ENCODE assay signal across 18 cellular contexts in the genomic region with DNA sequence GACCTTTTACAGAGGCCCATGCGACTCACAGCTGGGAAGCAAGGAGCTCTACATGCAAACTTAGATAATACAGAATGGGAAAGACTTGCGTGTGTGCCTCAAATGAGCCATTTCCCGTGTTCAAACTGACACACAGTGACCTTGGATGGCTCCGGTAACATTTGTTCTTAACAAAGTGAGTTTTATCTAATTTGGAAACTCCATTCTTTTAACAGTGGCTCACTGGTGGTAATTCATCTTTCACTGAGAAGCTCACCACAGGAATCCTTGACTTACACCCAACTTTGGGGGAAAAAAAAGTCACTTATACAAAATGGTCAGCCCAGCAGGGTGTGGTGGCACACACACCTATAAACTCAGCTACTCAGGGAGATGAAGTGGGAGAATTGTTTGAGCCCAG.
DNase-seq lines count a peak whose midpoint lies in the region; ATAC-seq and TF ChIP-seq lines count a peak whose summit lies in the region.
"Had no signal": no experiment of that assay in that cellular context is flagged by ENCODE, and none has a peak within 500 bp of the region (broad histone marks: within the 10 kb centered on the region; RNA-seq: fewer than 3 reads in every experiment).

No MANE protein-coding gene starts in this region.

- H2AFZ ChIP-seq in neural progenitor cell (replicated peaks) = no peak overlapping the region

- H4K20me1 ChIP-seq in neural progenitor cell (ENCODE audit: low read depth) = no peaks in the 10 kb centered on the region

- ATAC-seq in HG02973 (IDR thresholded peaks at IDR 0.05; ENCODE audit: unreplicated experiment) = no peak
- ATAC-seq in GM18867 (IDR thresholded peaks at IDR 0.05; ENCODE audit: unreplicated experiment) = no peak
- ATAC-seq: PC-3 had no signal

- H3K4me3 ChIP-seq in astrocyte of the cerebellum (ENCODE audit: low read depth, low read length) = no peak overlapping the region
- no peak overlapping the region for H3K4me3 ChIP-seq in fibroblast of pulmonary artery (replicated peaks; ENCODE audit: low read depth, low read length)
- H3K4me3 ChIP-seq in neural progenitor cell = no peak overlapping the region

- no peak overlapping the region for H3K4me3 Mint-ChIP-seq in neural progenitor cell
- H3K4me3 Mint-ChIP-seq: B cell; CD4-positive, alpha-beta T cell; H9 had no signal

- H3F3A ChIP-seq in neural progenitor cell (ENCODE audit: low read depth) = no peaks in the 10 kb centered on the region

- in situ Hi-C loops in astrocyte of the cerebellum (cut with HindIII; ENCODE audit: low sequenced_read_pairs) = no loop called here

- no peak overlapping the region for H3K9ac ChIP-seq in neural progenitor cell

- H3K4me1 ChIP-seq in neural progenitor cell = no peaks in the 10 kb centered on the region

- H3K9me3 Mint-ChIP-seq in neural progenitor cell = peaks cover 2% of the 10 kb centered on the region
- H3K9me3 Mint-ChIP-seq: H9 had no signal

- peaks cover 3% of the 10 kb centered on the region for H3K36me3 Mint-ChIP-seq in neural progenitor cell

- no peaks in the 10 kb centered on the region for H3K79me2 ChIP-seq in neural progenitor cell (ENCODE audit: low read depth)

- peaks cover 9% of the 10 kb centered on the region for H3K4me1 Mint-ChIP-seq in neural progenitor cell
- H3K4me1 Mint-ChIP-seq: B cell had no signal

- no peaks in the 10 kb centered on the region for H3K27me3 ChIP-seq in neural progenitor cell

- no peaks in the 10 kb centered on the region for H3K36me3 ChIP-seq in neural progenitor cell

- TF ChIP-seq CTCF in astrocyte of the cerebellum (IDR thresholded peaks at IDR 0.05; ENCODE audit: low read depth, low read length, missing control alignments) (no peak), fibroblast of pulmonary artery (IDR thresholded peaks at IDR 0.05; ENCODE audit: low read length, missing control alignments) (no peak), neural progenitor cell (IDR thresholded peaks at IDR 0.05) (no peak)

- DNase-seq in AG08395 (ENCODE audit: low spot score) = peak; percentile 44
- peak; percentile 29 for DNase-seq in HT1080 (ENCODE audit: low read depth)
- peak; percentile 31 for DNase-seq in astrocyte of the cerebellum (ENCODE audit: low read depth)
- peak; percentile 73 for DNase-seq in fibroblast of pulmonary artery (ENCODE audit: low read depth)
- DNase-seq in activated T-cell treated with anti-CD3 and anti-CD28 coated beads, Interleukin-2, amount 50 U/mL, for 48 hours = no peak
- DNase-seq in neural progenitor cell (ENCODE audit: low spot score) = no peak
- DNase-seq: 8988T; Calu3; CD4-positive, alpha-beta T cell; H9; Kasumi-1; NCI-H187 treated with DMSO at 0.1 percent for 48 hours; NCI-H446 treated with DMSO at 0.1 percent for 48 hours; NCI-H748 treated with DMSO at 0.1 percent for 48 hours; PC-3 had no signal

- H3K27me3 Mint-ChIP-seq in neural progenitor cell (ENCODE audit: insufficient read depth, low read depth) = no peaks in the 10 kb centered on the region
- H3K27me3 Mint-ChIP-seq: CD4-positive, alpha-beta T cell had no signal

- no peaks in the 10 kb centered on the region for H3K9me3 ChIP-seq in neural progenitor cell (ENCODE audit: low read depth)

- H3K27ac Mint-ChIP-seq in neural progenitor cell = no peak overlapping the region
- H3K27ac Mint-ChIP-seq: B cell; CD4-positive, alpha-beta T cell; H9 had no signal

- H3K27ac ChIP-seq in neural progenitor cell = no peak overlapping the region

- no peak overlapping the region for H3K4me2 ChIP-seq in neural progenitor cell

Comparison
In these comparisons a context has a peak if more than half of its experiments do, and no peak if none do; other contexts are left out.
1. DNase-seq: peak in AG08395 (single experiment), HT1080 (single experiment), astrocyte of the cerebellum (single experiment) and fibroblast of pulmonary artery (single experiment); none in activated T-cell treated with anti-CD3 and anti-CD28 coated beads, Interleukin-2, amount 50 U/mL, for 48 hours (0 of 2) and neural progenitor cell (single experiment).